1 cellular context compared by ENCODE assay signal in the genomic region with DNA sequence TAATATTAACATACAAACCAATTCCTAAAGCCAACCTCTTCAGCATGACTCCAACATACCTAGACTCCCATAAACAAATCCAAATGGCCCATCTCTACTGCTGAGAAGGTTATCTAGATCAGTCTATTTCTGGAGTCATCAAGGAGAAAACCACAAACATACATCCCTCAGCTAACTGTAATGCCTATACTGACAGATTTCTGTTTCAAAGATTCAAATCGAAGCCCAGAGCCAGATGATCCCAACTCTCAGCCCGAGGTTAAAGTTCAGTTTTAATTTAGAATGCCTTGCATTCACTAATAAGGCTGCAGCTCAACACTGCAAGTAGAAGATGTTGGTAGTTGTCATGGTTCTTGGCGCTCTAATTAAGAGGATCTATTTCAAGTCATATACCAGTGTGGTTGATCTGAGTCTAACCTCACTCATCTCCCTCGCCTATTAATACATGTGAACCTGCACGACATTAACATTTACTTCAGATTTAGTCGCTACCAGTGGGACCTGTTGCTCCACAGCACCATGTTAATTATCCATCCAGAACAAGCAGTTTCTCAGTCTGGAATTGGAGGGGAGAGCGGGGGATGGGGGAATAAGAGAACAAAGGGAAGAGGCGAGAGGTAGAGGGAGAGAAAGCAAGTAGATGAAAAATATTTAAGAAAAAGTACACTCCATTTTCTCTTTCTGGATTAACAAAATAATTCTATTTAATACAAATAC.
TF ChIP-seq lines count a peak whose summit lies in the region.

No MANE protein-coding gene starts in this region.

TF ChIP-seq in GM23338, 12 proteins besides CTCF, POLR2A, EP300 and RAD21 (continued from another document):
- no peak for TF ChIP-seq CREB1 (CRISPR knock-in tag; IDR thresholded peaks at IDR 0.05; ENCODE audit: low read depth)
- TF ChIP-seq, protein P1, sequence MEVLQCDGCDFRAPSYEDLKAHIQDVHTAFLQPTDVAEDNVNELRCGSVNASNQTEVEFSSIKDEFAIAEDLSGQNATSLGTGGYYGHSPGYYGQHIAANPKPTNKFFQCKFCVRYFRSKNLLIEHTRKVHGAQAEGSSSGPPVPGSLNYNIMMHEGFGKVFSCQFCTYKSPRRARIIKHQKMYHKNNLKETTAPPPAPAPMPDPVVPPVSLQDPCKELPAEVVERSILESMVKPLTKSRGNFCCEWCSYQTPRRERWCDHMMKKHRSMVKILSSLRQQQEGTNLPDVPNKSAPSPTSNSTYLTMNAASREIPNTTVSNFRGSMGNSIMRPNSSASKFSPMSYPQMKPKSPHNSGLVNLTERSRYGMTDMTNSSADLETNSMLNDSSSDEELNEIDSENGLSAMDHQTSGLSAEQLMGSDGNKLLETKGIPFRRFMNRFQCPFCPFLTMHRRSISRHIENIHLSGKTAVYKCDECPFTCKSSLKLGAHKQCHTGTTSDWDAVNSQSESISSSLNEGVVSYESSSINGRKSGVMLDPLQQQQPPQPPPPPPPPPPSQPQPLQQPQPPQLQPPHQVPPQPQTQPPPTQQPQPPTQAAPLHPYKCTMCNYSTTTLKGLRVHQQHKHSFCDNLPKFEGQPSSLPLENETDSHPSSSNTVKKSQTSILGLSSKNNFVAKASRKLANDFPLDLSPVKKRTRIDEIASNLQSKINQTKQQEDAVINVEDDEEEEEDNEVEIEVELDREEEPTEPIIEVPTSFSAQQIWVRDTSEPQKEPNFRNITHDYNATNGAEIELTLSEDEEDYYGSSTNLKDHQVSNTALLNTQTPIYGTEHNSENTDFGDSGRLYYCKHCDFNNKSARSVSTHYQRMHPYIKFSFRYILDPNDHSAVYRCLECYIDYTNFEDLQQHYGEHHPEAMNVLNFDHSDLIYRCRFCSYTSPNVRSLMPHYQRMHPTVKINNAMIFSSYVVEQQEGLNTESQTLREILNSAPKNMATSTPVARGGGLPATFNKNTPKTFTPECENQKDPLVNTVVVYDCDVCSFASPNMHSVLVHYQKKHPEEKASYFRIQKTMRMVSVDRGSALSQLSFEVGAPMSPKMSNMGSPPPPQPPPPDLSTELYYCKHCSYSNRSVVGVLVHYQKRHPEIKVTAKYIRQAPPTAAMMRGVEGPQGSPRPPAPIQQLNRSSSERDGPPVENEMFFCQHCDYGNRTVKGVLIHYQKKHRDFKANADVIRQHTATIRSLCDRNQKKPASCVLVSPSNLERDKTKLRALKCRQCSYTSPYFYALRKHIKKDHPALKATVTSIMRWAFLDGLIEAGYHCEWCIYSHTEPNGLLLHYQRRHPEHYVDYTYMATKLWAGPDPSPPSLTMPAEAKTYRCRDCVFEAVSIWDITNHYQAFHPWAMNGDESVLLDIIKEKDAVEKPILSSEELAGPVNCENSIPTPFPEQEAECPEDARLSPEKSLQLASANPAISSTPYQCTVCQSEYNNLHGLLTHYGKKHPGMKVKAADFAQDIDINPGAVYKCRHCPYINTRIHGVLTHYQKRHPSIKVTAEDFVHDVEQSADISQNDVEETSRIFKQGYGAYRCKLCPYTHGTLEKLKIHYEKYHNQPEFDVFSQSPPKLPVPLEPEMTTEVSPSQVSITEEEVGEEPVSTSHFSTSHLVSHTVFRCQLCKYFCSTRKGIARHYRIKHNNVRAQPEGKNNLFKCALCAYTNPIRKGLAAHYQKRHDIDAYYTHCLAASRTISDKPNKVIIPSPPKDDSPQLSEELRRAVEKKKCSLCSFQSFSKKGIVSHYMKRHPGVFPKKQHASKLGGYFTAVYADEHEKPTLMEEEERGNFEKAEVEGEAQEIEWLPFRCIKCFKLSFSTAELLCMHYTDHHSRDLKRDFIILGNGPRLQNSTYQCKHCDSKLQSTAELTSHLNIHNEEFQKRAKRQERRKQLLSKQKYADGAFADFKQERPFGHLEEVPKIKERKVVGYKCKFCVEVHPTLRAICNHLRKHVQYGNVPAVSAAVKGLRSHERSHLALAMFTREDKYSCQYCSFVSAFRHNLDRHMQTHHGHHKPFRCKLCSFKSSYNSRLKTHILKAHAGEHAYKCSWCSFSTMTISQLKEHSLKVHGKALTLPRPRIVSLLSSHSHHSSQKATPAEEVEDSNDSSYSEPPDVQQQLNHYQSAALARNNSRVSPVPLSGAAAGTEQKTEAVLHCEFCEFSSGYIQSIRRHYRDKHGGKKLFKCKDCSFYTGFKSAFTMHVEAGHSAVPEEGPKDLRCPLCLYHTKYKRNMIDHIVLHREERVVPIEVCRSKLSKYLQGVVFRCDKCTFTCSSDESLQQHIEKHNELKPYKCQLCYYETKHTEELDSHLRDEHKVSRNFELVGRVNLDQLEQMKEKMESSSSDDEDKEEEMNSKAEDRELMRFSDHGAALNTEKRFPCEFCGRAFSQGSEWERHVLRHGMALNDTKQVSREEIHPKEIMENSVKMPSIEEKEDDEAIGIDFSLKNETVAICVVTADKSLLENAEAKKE (CRISPR knock-in tag; IDR thresholded peaks at IDR 0.05) = no peak
- TF ChIP-seq NANOG (IDR thresholded peaks at IDR 0.05; ENCODE audit: borderline replicate concordance) = no peak
- TF ChIP-seq, protein P2, sequence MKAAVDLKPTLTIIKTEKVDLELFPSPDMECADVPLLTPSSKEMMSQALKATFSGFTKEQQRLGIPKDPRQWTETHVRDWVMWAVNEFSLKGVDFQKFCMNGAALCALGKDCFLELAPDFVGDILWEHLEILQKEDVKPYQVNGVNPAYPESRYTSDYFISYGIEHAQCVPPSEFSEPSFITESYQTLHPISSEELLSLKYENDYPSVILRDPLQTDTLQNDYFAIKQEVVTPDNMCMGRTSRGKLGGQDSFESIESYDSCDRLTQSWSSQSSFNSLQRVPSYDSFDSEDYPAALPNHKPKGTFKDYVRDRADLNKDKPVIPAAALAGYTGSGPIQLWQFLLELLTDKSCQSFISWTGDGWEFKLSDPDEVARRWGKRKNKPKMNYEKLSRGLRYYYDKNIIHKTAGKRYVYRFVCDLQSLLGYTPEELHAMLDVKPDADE (IDR thresholded peaks at IDR 0.05) = no peak
- no peak for TF ChIP-seq POLR2AphosphoS5 (IDR thresholded peaks at IDR 0.05; ENCODE audit: low read depth)
TF ChIP-seq in GM23338: peak in this region for 0.
